Comparison of ENCODE assay signal across 8 cellular contexts in the genomic region with DNA sequence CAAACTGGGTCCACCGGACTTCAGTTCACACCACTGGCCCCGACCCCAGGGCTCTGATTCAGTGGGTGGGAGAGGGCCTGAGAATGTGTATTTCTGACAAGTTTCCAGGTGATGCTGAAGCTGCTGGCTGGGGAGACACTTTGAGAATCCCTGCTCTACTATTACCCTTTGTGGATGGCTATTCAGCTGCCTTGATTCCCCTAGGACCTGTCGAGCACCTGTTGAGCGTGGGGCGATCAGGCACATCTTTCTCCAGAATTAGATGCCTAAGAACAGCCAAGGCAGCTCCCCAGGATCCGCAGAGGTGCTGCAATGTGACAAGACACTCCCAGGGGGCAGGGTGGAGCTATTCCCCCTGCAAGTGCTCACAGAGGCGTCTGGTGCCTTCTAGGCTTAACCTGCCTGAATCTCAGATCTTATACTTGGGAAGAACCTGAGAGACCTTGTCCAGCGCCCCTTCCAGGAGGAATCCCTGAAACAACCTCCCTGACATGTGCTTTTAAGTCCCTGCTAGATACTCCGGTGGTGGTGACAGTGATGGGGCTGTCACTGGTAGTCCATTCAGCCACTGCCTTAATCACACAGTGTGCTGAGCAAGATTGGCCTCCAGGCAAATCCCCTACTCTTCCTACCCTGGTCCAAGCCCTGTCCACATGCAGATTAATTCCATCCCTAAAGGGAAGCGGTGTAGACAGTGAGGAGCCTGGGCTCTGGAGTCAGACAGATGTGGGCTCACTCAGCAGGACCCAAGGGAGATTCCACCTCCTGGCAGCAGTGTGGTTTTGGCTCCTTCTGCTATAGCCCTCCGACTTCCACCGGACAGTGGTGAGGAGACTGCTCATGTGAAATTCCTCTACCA. TPM values are rescaled to one million over a fixed set of nuclear protein-coding genes. Genes with fewer than 3 reads are reported as not detected.
DNase-seq lines count a peak whose midpoint lies in the region; ATAC-seq and TF ChIP-seq lines count a peak whose summit lies in the region.

No MANE protein-coding gene starts in this region.

- H3K9me3 ChIP-seq in RWPE2 (ENCODE audit: severe bottlenecking) (no peaks in the 10 kb centered on the region), iPS DF 6.9 (ENCODE audit: control insufficient read depth, insufficient read depth, low read length) (no peaks in the 10 kb centered on the region), ovary (no peaks in the 10 kb centered on the region)

- WGBS in iPS DF 6.9 (ENCODE audit: insufficient coverage, insufficient read length) = no CpG with 5 or more reads among the region's 12 CpGs
- 53 to 59% (median 57%) methylated on average over 11 to 12 of the region's 12 CpGs for WGBS in ovary, 3 donors

- TF ChIP-seq EP300 in ovary (IDR thresholded peaks at IDR 0.05) = no peak

- no peak overlapping the region for H3K4me3 ChIP-seq in RWPE2 (ENCODE audit: severe bottlenecking)
- no peak overlapping the region for H3K4me3 ChIP-seq in iPS DF 6.9 (ENCODE audit: low read length)
- H3K4me3 ChIP-seq in ovary = no peak overlapping the region

- ATAC-seq in RWPE2 (ENCODE audit: low read depth) (peak; percentile 31; the same call in 1 of the 3 replicates), GM21390 (IDR thresholded peaks at IDR 0.05; ENCODE audit: unreplicated experiment) (no peak), HG03280 (IDR thresholded peaks at IDR 0.05; ENCODE audit: unreplicated experiment) (no peak)

- TF ChIP-seq CTCF in RWPE2 (IDR thresholded peaks at IDR 0.05; ENCODE audit: poor library complexity, severe bottlenecking) (no peak), ovary (IDR thresholded peaks at IDR 0.05) (no peak)

- intact Hi-C loops in ovary (cut with DNase I) = no loop called here

- no peak for TF ChIP-seq POLR2A in ovary (IDR thresholded peaks at IDR 0.05)

- no peak overlapping the region for H3K27ac ChIP-seq in RWPE2 (ENCODE audit: poor library complexity, severe bottlenecking)
- no peak overlapping the region for H3K27ac ChIP-seq in iPS DF 6.9 (ENCODE audit: low read length)
- H3K27ac ChIP-seq in ovary = no peak overlapping the region

- H3K27me3 ChIP-seq in RWPE2 (ENCODE audit: insufficient read depth, poor library complexity, severe bottlenecking) (no peaks in the 10 kb centered on the region), iPS DF 6.9 (ENCODE audit: control insufficient read depth, insufficient read depth, low read length) (no peaks in the 10 kb centered on the region), ovary (no peaks in the 10 kb centered on the region)

- DNase-seq in COR-L47 (lab: John Stamatoyannopoulos, UW) = peak; percentile 75
- DNase-seq in HCEC 1CT = peak; percentile 16
- peak; percentile 36 for DNase-seq in RWPE2 (ENCODE audit: low spot score)
- peak; percentile 31 for DNase-seq in iPS DF 6.9 (ENCODE audit: low read depth, low spot score)
- DNase-seq in cerebellum (ENCODE audit: low spot score) = no peak
- DNase-seq in ovary = no peak

- H3K36me3 ChIP-seq in RWPE2 (ENCODE audit: low read depth) (no peaks in the 10 kb centered on the region), iPS DF 6.9 (ENCODE audit: control insufficient read depth, insufficient read depth, low read length) (no peaks in the 10 kb centered on the region), ovary (no peaks in the 10 kb centered on the region)

- no peaks in the 10 kb centered on the region for H3K4me1 ChIP-seq in RWPE2 (ENCODE audit: insufficient read depth, poor library complexity, severe bottlenecking)
- H3K4me1 ChIP-seq in iPS DF 6.9 (ENCODE audit: control insufficient read depth, insufficient read depth, low read length) = no peaks in the 10 kb centered on the region
- H3K4me1 ChIP-seq in ovary (ENCODE audit: insufficient read depth) = no peaks in the 10 kb centered on the region

RNA-seq across cellular contexts. Expression of gene OTOF, which starts 43.4 kb away (rescaled TPM):
- total RNA-seq in cerebellum (1.4 TPM), ovary (under 1 TPM in 5 of 7 donors, not detected in 2; under 0.01 to 0.37 (median 0.17) TPM)
- under 1 TPM; 0.16 to 0.33 TPM for polyA plus RNA-seq in ovary

Comparison
In these comparisons a context has a peak if more than half of its experiments do, and no peak if none do; other contexts are left out.
1. DNase-seq: peak in COR-L47 (single experiment), HCEC 1CT (single experiment), RWPE2 (single experiment) and iPS DF 6.9 (single experiment); none in cerebellum (single experiment) and ovary (0 of 5).